In genomic region chr6:112017169-112017568, GRCh38 we compare ENCODE assay signal across 1 cellular context.
TF ChIP-seq lines count a peak whose summit lies in the region.

No MANE protein-coding gene starts in this region.

TF ChIP-seq in IMR-90, 13 proteins besides CTCF, POLR2A, EP300 and RAD21:
- TF ChIP-seq RCOR1 (IDR thresholded peaks at IDR 0.05; ENCODE audit: insufficient replicate concordance, low read length) (no peak), MAFK (IDR thresholded peaks at IDR 0.05; ENCODE audit: low read depth, low read length) (no peak), MXI1 (IDR thresholded peaks at IDR 0.05; ENCODE audit: borderline replicate concordance, low read depth, low read length) (no peak), MAZ (IDR thresholded peaks at IDR 0.05; ENCODE audit: borderline replicate concordance, low read depth, low read length) (no peak), CHD1 (IDR thresholded peaks at IDR 0.05; ENCODE audit: low read depth, low read length) (no peak), BHLHE40 (IDR thresholded peaks at IDR 0.05; ENCODE audit: low read depth, low read length) (no peak), CEBPB (IDR thresholded peaks at IDR 0.05; ENCODE audit: low read depth, low read length) (no peak), RFX5 (IDR thresholded peaks at IDR 0.05; ENCODE audit: low read depth, low read length) (no peak), SMC3 (IDR thresholded peaks at IDR 0.05; ENCODE audit: low read depth, low read length) (no peak), USF2 (IDR thresholded peaks at IDR 0.05; ENCODE audit: low read depth, low read length) (no peak), NFE2L2 (IDR thresholded peaks at IDR 0.05; ENCODE audit: low read depth, low read length) (no peak)
